24 cellular contexts compared by ENCODE assay signal in the genomic region with DNA sequence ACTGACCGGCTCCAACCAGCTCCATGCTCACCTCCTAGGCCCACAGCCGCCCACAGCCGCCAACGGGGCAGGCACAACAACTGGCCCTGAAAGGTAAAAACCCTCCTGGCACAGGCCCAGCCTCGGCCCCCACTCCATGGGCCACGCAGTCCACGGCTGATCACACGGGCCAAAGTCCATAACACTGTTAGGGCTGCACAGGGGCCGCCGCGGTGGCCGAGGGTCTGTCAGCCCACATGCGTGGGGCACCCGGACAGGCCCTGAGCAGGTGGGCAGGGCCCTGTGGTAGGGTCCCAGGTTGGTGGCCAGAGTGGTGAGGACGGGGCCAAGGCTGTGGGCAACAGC. TPM values are rescaled to one million over a fixed set of nuclear protein-coding genes. Genes with fewer than 3 reads are reported as not detected.
DNase-seq lines count a peak whose midpoint lies in the region; ATAC-seq, FAIRE-seq and TF ChIP-seq lines count a peak whose summit lies in the region.
"Had no signal": no experiment of that assay in that cellular context is flagged by ENCODE, and none has a peak within 500 bp of the region (broad histone marks: within the 10 kb centered on the region; RNA-seq: fewer than 3 reads in every experiment).

No MANE protein-coding gene starts in this region.

- H3K27ac ChIP-seq in A673 (ENCODE audit: low read depth, low read length, poor library complexity, severe bottlenecking) (peak overlapping the region; percentile 42), K562 (ENCODE audit: extremely low read depth, low read depth, low read length) (no peak overlapping the region), liver (ENCODE audit: low read depth in 1 of 2, low read length in 2 of 2) (peak overlapping the region; percentile 11 to 50)
- H3K27ac ChIP-seq in BLaER1 treated with 17β-estradiol and CSF1 and Interleukin-3, amounts not matched to agents 10 nM and 100 nM = peak overlapping the region in 8 of 11 experiments; percentile 38 to 82 (median 64); a peak in 16 of 22 replicates
- H3K27ac ChIP-seq: GM23248 had no signal

- ATAC-seq in K562 = no peak
- ATAC-seq in HG03045 (IDR thresholded peaks at IDR 0.05; ENCODE audit: unreplicated experiment) = no peak
- no peak for ATAC-seq in HG02678 (IDR thresholded peaks at IDR 0.05; ENCODE audit: unreplicated experiment)
- ATAC-seq: GM12878, SK-N-SH treated with all-trans-retinoic acid at 6 μM for 48 hours had no signal

- H3K4me3 ChIP-seq in A673 (ENCODE audit: low read depth, low read length, poor library complexity, severe bottlenecking) (no peak overlapping the region), K562 (no peak overlapping the region), liver (ENCODE audit: low read depth in 1 of 3, low read length in 3 of 3) (no peak overlapping the region)
- peak overlapping the region in 5 of 10 experiments; percentile 4 to 46 (median 34); a peak in 7 of 20 replicates for H3K4me3 ChIP-seq in BLaER1 treated with 17β-estradiol and CSF1 and Interleukin-3, amounts not matched to agents 10 nM and 100 nM
- H3K4me3 ChIP-seq: GM12878, GM23248 had no signal

- H3K27me3 ChIP-seq in A673 (replicated peaks; ENCODE audit: insufficient read depth, low read depth, low read length, poor library complexity) = no peaks in the 10 kb centered on the region
- peaks cover 0 to 24% (median 0%) of the 10 kb centered on the region in 11 experiments; a peak in 5 of 22 replicates for H3K27me3 ChIP-seq in BLaER1 treated with 17β-estradiol and CSF1 and Interleukin-3, amounts not matched to agents 10 nM and 100 nM
- no peaks in the 10 kb centered on the region for H3K27me3 ChIP-seq in K562 (ENCODE audit: control insufficient read depth in 2 of 2, insufficient read depth in 2 of 2, low read length in 2 of 2)
- H3K27me3 ChIP-seq in liver (ENCODE audit: control insufficient read depth in 4 of 4, insufficient read depth in 4 of 4, low read length in 3 of 4) = no peaks in the 10 kb centered on the region

- intact Hi-C loops in A673 (cut with micrococcal nuclease; ENCODE audit: unreplicated experiment) = no loop called here
- intact Hi-C loops in K562 (cut with micrococcal nuclease) = no loop called here

- H3K36me3 ChIP-seq in A673 (ENCODE audit: insufficient read depth, low read length, poor library complexity, severe bottlenecking) (peaks cover 5% of the 10 kb centered on the region), K562 (ENCODE audit: control insufficient read depth, insufficient read depth, low read length) (peaks cover 19% of the 10 kb centered on the region; the same call in 2 of the 3 replicates), liver (ENCODE audit: control insufficient read depth in 4 of 4, insufficient read depth in 3 of 4, low read depth in 1 of 4, low read length in 3 of 4) (peaks cover 0 to 4% (median 2%) of the 10 kb centered on the region in 4 donors)
- H3K36me3 ChIP-seq in BLaER1 treated with 17β-estradiol and CSF1 and Interleukin-3, amounts not matched to agents 10 nM and 100 nM = peaks cover 0 to 26% (median 12%) of the 10 kb centered on the region in 11 experiments; a peak in 12 of 22 replicates

- TF ChIP-seq POLR2A in K562 (conservative IDR thresholded peaks at IDR 0.05) = no peak

- POLR2A ChIA-PET in A673 (lab: Charles Lee; ENCODE audit: low non-redundant PET) (no interaction called here), K562 (lab: Yijun Ruan, JAX) (interaction anchor here (0.6 to 0.7 kb wide), 3 partner anchors 65 to 252 kb away, joined by 3 read pairs; no protein-coding TSS in a partner anchor)

- H3K4me1 ChIP-seq in A673 (ENCODE audit: insufficient read depth, low read length, poor library complexity, severe bottlenecking) (no peaks in the 10 kb centered on the region), K562 (replicated peaks in 1 of 2; ENCODE audit: control insufficient read depth in 2 of 2, insufficient read depth in 2 of 2, low read length in 2 of 2) (peaks cover 0 to 80% of the 10 kb centered on the region in 2 experiments; a peak in 2 of 5 replicates), liver (ENCODE audit: control insufficient read depth in 4 of 4, insufficient read depth in 4 of 4, low read length in 3 of 4) (peaks cover 6 to 13% (median 12%) of the 10 kb centered on the region in 4 donors)
- H3K4me1 ChIP-seq in BLaER1 treated with 17β-estradiol and CSF1 and Interleukin-3, amounts not matched to agents 10 nM and 100 nM = peaks cover 29 to 88% (median 80%) of the 10 kb centered on the region in 10 experiments

- no peak for TF ChIP-seq RAD21 in K562 (CRISPR knock-in tag; conservative IDR thresholded peaks at IDR 0.05 in 1 of 2, IDR thresholded peaks at IDR 0.05 in 1 of 2)
- no peak for TF ChIP-seq RAD21 in liver (IDR thresholded peaks at IDR 0.05)

- H3K4me2 ChIP-seq in BLaER1 treated with 17β-estradiol and CSF1 and Interleukin-3, amounts not matched to agents 10 nM and 100 nM = peak overlapping the region; percentile 73 to 100 (median 94)
- H3K4me2 ChIP-seq in K562 (ENCODE audit: insufficient read depth, low read length) = no peak overlapping the region

- peaks cover 24% of the 10 kb centered on the region for H3K79me2 ChIP-seq in K562 (ENCODE audit: control insufficient read depth, insufficient read depth, low read length)

- no peak for FAIRE-seq in K562 (lab: Jason Lieb, UNC)
- FAIRE-seq: GM12878, HTR-8/SVneo had no signal

- H3K9me1 ChIP-seq in K562 (ENCODE audit: control insufficient read depth, insufficient read depth, low read length) = no peaks in the 10 kb centered on the region

- no peaks in the 10 kb centered on the region for H3K9me3 ChIP-seq in A673 (ENCODE audit: low read depth, low read length, poor library complexity, severe bottlenecking)
- H3K9me3 ChIP-seq in BLaER1 treated with 17β-estradiol and CSF1 and Interleukin-3, amounts not matched to agents 10 nM and 100 nM (replicated peaks in 1 of 11) = no peaks in the 10 kb centered on the region
- H3K9me3 ChIP-seq in K562 (replicated peaks; ENCODE audit: control insufficient read depth, insufficient read depth, low read depth, low read length) = no peaks in the 10 kb centered on the region
- H3K9me3 ChIP-seq in liver (ENCODE audit: control insufficient read depth in 4 of 4, low read length in 3 of 4) = no peaks in the 10 kb centered on the region

- WGBS in K562 (ENCODE audit: insufficient coverage, low coverage, missing lambda C conversion rate) = 89% methylated on average over 12 of the region's 15 CpGs
- 53% methylated on average over 15 of the region's 15 CpGs for WGBS in liver

- CTCF ChIA-PET in A673 (lab: Charles Lee) (no interaction called here), K562 (lab: Yijun Ruan, JAX; ENCODE audit: low intra/inter-chr PET ratio) (no interaction called here)

- no peak for TF ChIP-seq EP300 in K562 (IDR thresholded peaks at IDR 0.05; ENCODE audit: low read length)

- H4K20me1 ChIP-seq in BLaER1 treated with 17β-estradiol and CSF1 and Interleukin-3, amounts not matched to agents 10 nM and 100 nM = peaks cover 43 to 89% (median 58%) of the 10 kb centered on the region in 11 experiments; a peak in 21 of 22 replicates
- H4K20me1 ChIP-seq in K562 (replicated peaks; ENCODE audit: control insufficient read depth, insufficient read depth, low read length) = peaks cover 7% of the 10 kb centered on the region

- TF ChIP-seq CTCF in A673 (conservative IDR thresholded peaks at IDR 0.05; ENCODE audit: low read depth, low read length) (no peak), K562 (IDR thresholded peaks at IDR 0.05 in 2 of 3, conservative IDR thresholded peaks at IDR 0.05 in 1 of 3; ENCODE audit: insufficient read depth in 2 of 3, low read depth in 1 of 3, low read length in 3 of 3) (no peak), liver (IDR thresholded peaks at IDR 0.05; ENCODE audit: low read depth, low read length, missing input control) (no peak)

- in situ Hi-C loops in K562 (cut with MboI) = no loop called here

- DNase-seq in A673 (ENCODE audit: low spot score) = no peak
- no peak for DNase-seq in K562 (ENCODE audit: extremely low read depth in 1 of 4, low spot score in 3 of 4)
- DNase-seq in activated effector memory CD4-positive, alpha-beta T cell treated with anti-CD3 and anti-CD28 coated beads, Interleukin-2, amount 50 U/mL, for 16 hours = no peak
- DNase-seq in stimulated activated CD4-positive, alpha-beta T cell treated with anti-CD3 and anti-CD28 coated beads, Interleukin-2, amount 100 ng/mL, for 24 hours = no peak
- DNase-seq: CD4-positive, CD25-positive, alpha-beta regulatory T cell; DMS153; GF-D8; GM23248; HCEC 1CT; MM.1S; NCI-H1092 treated with DMSO at 0.1 percent for 48 hours; NCI-H146; NCI-H2081 treated with DMSO at 0.1 percent for 48 hours; NCI-H446 treated with DMSO at 0.1 percent for 48 hours; NCI-H69; SHP77 treated with DMSO at 0.1 percent for 48 hours had no signal

- BruUV-seq in A673 (replicated peaks; lab: Mats Ljungman, UMichigan) (no TSS peak), K562 (replicated peaks; lab: Mats Ljungman, UMichigan) (no TSS peak)

- no peak overlapping the region for H2AFZ ChIP-seq in K562 (ENCODE audit: low read depth, low read length)
- H2AFZ ChIP-seq: GM23248 had no signal

- H3K9ac ChIP-seq in BLaER1 treated with 17β-estradiol and CSF1 and Interleukin-3, amounts not matched to agents 10 nM and 100 nM = peak overlapping the region in 10 of 11 experiments; percentile 17 to 74 (median 56); a peak in 18 of 22 replicates
- H3K9ac ChIP-seq in K562 (ENCODE audit: insufficient read depth in 1 of 2, low read depth in 2 of 2, low read length in 2 of 2) = peak overlapping the region in 1 of 2 experiments; percentile 52; a peak in 1 of 4 replicates
- no peak overlapping the region for H3K9ac ChIP-seq in liver (ENCODE audit: low read depth in 1 of 2, low read length in 2 of 2)
- H3K9ac ChIP-seq: GM23248 had no signal

RNA-seq across cellular contexts. Expression of a gene that starts 29.0 kb away (rescaled TPM):
- not detected in 2 replicates for total RNA-seq in A673 (2021)
- total RNA-seq in K562 (2011; cell fraction: chromatin; rRNA removed; ENCODE audit: low replicate concordance) = not detected in 2 replicates
- total RNA-seq in K562 (2011; cell fraction: nucleolus; rRNA removed) = not detected in 2 replicates
- not detected in 2 replicates for total RNA-seq in K562 (2011; cell fraction: nucleoplasm; rRNA removed)
- not detected in 2 replicates for total RNA-seq in K562 (2014; rRNA removed)
- not detected in 2 replicates for total RNA-seq in K562 (2014; rRNA removed; fragmentation: Illumina TruSeq; extraction: Trizol)
- not detected in 2 replicates for total RNA-seq in K562 (2015; rRNA removed; fragmentation: Illumina TruSeq; extraction: Trizol)
- not detected in 2 replicates for total RNA-seq in K562 (2021)
- not detected in 2 replicates for polyA plus RNA-seq in K562 (2011; rRNA removed)
- polyA plus RNA-seq in K562 (2011; cell fraction: cytosol; rRNA removed) = not detected in 2 replicates
- polyA plus RNA-seq in K562 (2011; cell fraction: nucleus; rRNA removed) = not detected in 2 replicates
- polyA plus RNA-seq in K562 (2012) = 0.14 TPM in 1 of 2 replicates, not detected in the other
- polyA plus RNA-seq in K562 (2014; fragmentation: Illumina TruSeq; extraction: Trizol) = not detected in 2 replicates
- polyA plus RNA-seq in K562 (2014; fragmentation: Nextera tagmentation; extraction: Ambion mirVana) = not detected
- 0.07 TPM in 1 of 2 replicates, not detected in the other for polyA plus RNA-seq in K562 (2014; rRNA removed)
- not detected in 2 replicates for polyA minus RNA-seq in K562 (2011; rRNA and poly(A)+ RNA removed)
- polyA minus RNA-seq in K562 (2011; cell fraction: cytosol; rRNA and poly(A)+ RNA removed) = not detected in 2 replicates
- not detected in 2 replicates for polyA minus RNA-seq in K562 (2011; cell fraction: nucleus; rRNA and poly(A)+ RNA removed)
- total RNA-seq in liver = under 1 TPM in 1 of 2 donors, not detected in 1; 0.28 TPM
- polyA plus RNA-seq in liver = not detected
- total RNA-seq: CD4-positive, CD25-positive, alpha-beta regulatory T cell; GM12878; GM23248; LHCN-M2 had no signal
- polyA plus RNA-seq: CD4-positive, CD25-positive, alpha-beta regulatory T cell; GM12878; GM23248 had no signal

RNA-seq across cellular contexts. Expression of a gene that starts 32.4 kb away (rescaled TPM):
- total RNA-seq in A673 (2021) (0.95 and 2.4 TPM in 2 replicates), K562 (2014; rRNA removed) (0.41 and 1.3 TPM in 2 replicates), K562 (2014; rRNA removed; fragmentation: Illumina TruSeq; extraction: Trizol) (0.22 and 0.45 TPM in 2 replicates), K562 (2015; rRNA removed; fragmentation: Illumina TruSeq; extraction: Trizol) (0.40 and 0.68 TPM in 2 replicates), K562 (2021) (1.9 and 2.6 TPM in 2 replicates), liver (10 to 100 TPM; 27.9 to 33.5 TPM)
- total RNA-seq in K562 (2011; cell fraction: chromatin; rRNA removed; ENCODE audit: low replicate concordance) = 8.9 and 13.9 TPM in 2 replicates
- total RNA-seq in K562 (2011; cell fraction: nucleolus; rRNA removed) = 11.3 and 14.1 TPM in 2 replicates
- 6.3 and 7.0 TPM in 2 replicates for total RNA-seq in K562 (2011; cell fraction: nucleoplasm; rRNA removed)
- polyA plus RNA-seq in K562 (2011; rRNA removed) (2.5 and 3.6 TPM in 2 replicates), K562 (2014; fragmentation: Illumina TruSeq; extraction: Trizol) (0.46 and 0.64 TPM in 2 replicates), K562 (2014; fragmentation: Nextera tagmentation; extraction: Ambion mirVana) (not detected), K562 (2014; rRNA removed) (0.67 and 1.8 TPM in 2 replicates), liver (10 to 100 TPM; 15.5 to 25.4 TPM)
- 2.5 and 8.6 TPM in 2 replicates for polyA plus RNA-seq in K562 (2011; cell fraction: cytosol; rRNA removed)
- 2.9 TPM in 2 replicates for polyA plus RNA-seq in K562 (2011; cell fraction: nucleus; rRNA removed)
- polyA plus RNA-seq in K562 (2012) = 1.8 and 2.2 TPM in 2 replicates
- 1.3 and 4.1 TPM in 2 replicates for polyA minus RNA-seq in K562 (2011; rRNA and poly(A)+ RNA removed)
- 1.9 and 2.6 TPM in 2 replicates for polyA minus RNA-seq in K562 (2011; cell fraction: cytosol; rRNA and poly(A)+ RNA removed)
- polyA minus RNA-seq in K562 (2011; cell fraction: nucleus; rRNA and poly(A)+ RNA removed) = 5.8 and 6.2 TPM in 2 replicates

RNA-seq across cellular contexts. Expression of a gene that starts 36.6 kb away (rescaled TPM):
- total RNA-seq in A673 (2021) (17.6 and 18.8 TPM in 2 replicates), K562 (2014; rRNA removed) (7.9 and 11.7 TPM in 2 replicates), K562 (2014; rRNA removed; fragmentation: Illumina TruSeq; extraction: Trizol) (9.8 and 11.9 TPM in 2 replicates), K562 (2015; rRNA removed; fragmentation: Illumina TruSeq; extraction: Trizol) (8.6 and 9.4 TPM in 2 replicates), K562 (2021) (10.2 and 10.5 TPM in 2 replicates), liver (1 to 10 TPM; 5.2 to 9.8 TPM)
- total RNA-seq in K562 (2011; cell fraction: chromatin; rRNA removed; ENCODE audit: low replicate concordance) = 75.3 and 83.0 TPM in 2 replicates
- 39.2 and 42.0 TPM in 2 replicates for total RNA-seq in K562 (2011; cell fraction: nucleolus; rRNA removed)
- total RNA-seq in K562 (2011; cell fraction: nucleoplasm; rRNA removed) = 67.4 and 75.2 TPM in 2 replicates
- polyA plus RNA-seq in K562 (2011; rRNA removed) (7.3 and 8.1 TPM in 2 replicates), K562 (2014; fragmentation: Illumina TruSeq; extraction: Trizol) (6.0 and 6.1 TPM in 2 replicates), K562 (2014; fragmentation: Nextera tagmentation; extraction: Ambion mirVana) (1 to 10 TPM; 5.2 to 5.9 TPM), K562 (2014; rRNA removed) (10.4 and 11.1 TPM in 2 replicates), liver (1 to 10 TPM; 2.2 to 4.5 TPM)
- 5.8 and 6.1 TPM in 2 replicates for polyA plus RNA-seq in K562 (2011; cell fraction: cytosol; rRNA removed)
- polyA plus RNA-seq in K562 (2011; cell fraction: nucleus; rRNA removed) = 12.8 and 14.3 TPM in 2 replicates
- polyA plus RNA-seq in K562 (2012) = 8.1 and 9.5 TPM in 2 replicates
- 11.5 and 14.7 TPM in 2 replicates for polyA minus RNA-seq in K562 (2011; rRNA and poly(A)+ RNA removed)
- polyA minus RNA-seq in K562 (2011; cell fraction: cytosol; rRNA and poly(A)+ RNA removed) = 1.1 and 2.5 TPM in 2 replicates
- 11.0 and 17.1 TPM in 2 replicates for polyA minus RNA-seq in K562 (2011; cell fraction: nucleus; rRNA and poly(A)+ RNA removed)

RNA-seq across cellular contexts. Expression of a gene that starts 57.5 kb away (rescaled TPM):
- total RNA-seq in A673 (2021) = 16.4 and 18.6 TPM in 2 replicates
- total RNA-seq in K562 (2011; cell fraction: chromatin; rRNA removed; ENCODE audit: low replicate concordance) = 0.30 and 3.1 TPM in 2 replicates
- total RNA-seq in K562 (2011; cell fraction: nucleolus; rRNA removed) = 1.1 and 1.8 TPM in 2 replicates
- 1.4 and 1.9 TPM in 2 replicates for total RNA-seq in K562 (2011; cell fraction: nucleoplasm; rRNA removed)
- total RNA-seq in K562 (2014; rRNA removed) = 0.27 and 0.41 TPM in 2 replicates
- total RNA-seq in K562 (2014; rRNA removed; fragmentation: Illumina TruSeq; extraction: Trizol) = not detected in 2 replicates
- total RNA-seq in K562 (2015; rRNA removed; fragmentation: Illumina TruSeq; extraction: Trizol) = 0.26 and 0.58 TPM in 2 replicates
- total RNA-seq in K562 (2021) = 0.47 and 0.54 TPM in 2 replicates
- polyA plus RNA-seq in K562 (2011; rRNA removed) = 1.1 and 1.4 TPM in 2 replicates
- 1.7 and 3.9 TPM in 2 replicates for polyA plus RNA-seq in K562 (2011; cell fraction: cytosol; rRNA removed)
- polyA plus RNA-seq in K562 (2011; cell fraction: nucleus; rRNA removed) = 2.7 and 3.4 TPM in 2 replicates
- polyA plus RNA-seq in K562 (2012) = 0.44 and 2.4 TPM in 2 replicates
- 0.68 TPM in 2 replicates for polyA plus RNA-seq in K562 (2014; fragmentation: Illumina TruSeq; extraction: Trizol)
- not detected for polyA plus RNA-seq in K562 (2014; fragmentation: Nextera tagmentation; extraction: Ambion mirVana)
- 0.36 and 0.40 TPM in 2 replicates for polyA plus RNA-seq in K562 (2014; rRNA removed)
- polyA minus RNA-seq in K562 (2011; rRNA and poly(A)+ RNA removed) = 0.90 and 0.95 TPM in 2 replicates
- 1.1 and 2.2 TPM in 2 replicates for polyA minus RNA-seq in K562 (2011; cell fraction: cytosol; rRNA and poly(A)+ RNA removed)
- 1.7 and 1.9 TPM in 2 replicates for polyA minus RNA-seq in K562 (2011; cell fraction: nucleus; rRNA and poly(A)+ RNA removed)
- 1 to 10 TPM; 3.2 to 3.7 TPM for total RNA-seq in liver
- 1 to 10 TPM in 1 of 2 donors, under 1 TPM in 1; 0.46 to 2.2 TPM for polyA plus RNA-seq in liver

Comparison
In these comparisons a context has a peak if more than half of its experiments do, and no peak if none do; other contexts are left out.
1. H3K9ac ChIP-seq: peak in BLaER1 treated with 17β-estradiol and CSF1 and Interleukin-3, amounts not matched to agents 10 nM and 100 nM (10 of 11); none in liver (0 of 2).